12 cellular contexts compared by ENCODE assay signal in genomic region chr3:116517308-116517707, GRCh38.
A peak's percentile ranks its signal among the peaks of the same experiment; 100 is the strongest.
DNase-seq lines count a peak whose midpoint lies in the region; ATAC-seq and TF ChIP-seq lines count a peak whose summit lies in the region.
"Had no signal": no experiment of that assay in that cellular context is flagged by ENCODE, and none has a peak within 500 bp of the region (broad histone marks: within the 10 kb centered on the region; RNA-seq: fewer than 3 reads in every experiment).

No MANE protein-coding gene starts in this region.

- ATAC-seq in activated CD8-positive, alpha-beta T cell treated with anti-CD3 and anti-CD28 coated beads for 36 hours: no peak
- ATAC-seq in activated CD8-positive, alpha-beta T cell treated with anti-CD3 and anti-CD28 coated beads, Interleukin-2, amount 10 ng/mL, durations not matched to agents 7 days and 5 days: no peak
- ATAC-seq in left cardiac atrium: no peak
- ATAC-seq: psoas muscle had no signal

- H3K4me3 Mint-ChIP-seq in activated CD8-positive, alpha-beta T cell treated with anti-CD3 and anti-CD28 coated beads for 36 hours: no peak overlapping the region
- no peak overlapping the region for H3K4me3 Mint-ChIP-seq in activated CD8-positive, alpha-beta T cell treated with anti-CD3 and anti-CD28 coated beads, Interleukin-2, amount 10 ng/mL, durations not matched to agents 7 days and 5 days
- H3K4me3 Mint-ChIP-seq: CD4-positive, CD25-positive, alpha-beta regulatory T cell had no signal

- CTCF ChIA-PET in activated CD8-positive, alpha-beta T cell treated with anti-CD3 and anti-CD28 coated beads for 36 hours (lab: Charles Lee): interaction anchor here (1.5 kb wide), 1 partner anchor 11 kb away, joined by 6 read pairs; no protein-coding TSS in a partner anchor
- CTCF ChIA-PET in activated CD8-positive, alpha-beta T cell treated with anti-CD3 and anti-CD28 coated beads, Interleukin-2, amount 10 ng/mL, durations not matched to agents 7 days and 5 days (lab: Charles Lee): no interaction called here

- H3K27me3 Mint-ChIP-seq in activated CD8-positive, alpha-beta T cell treated with anti-CD3 and anti-CD28 coated beads for 36 hours: no peaks in the 10 kb centered on the region
- no peaks in the 10 kb centered on the region for H3K27me3 Mint-ChIP-seq in activated CD8-positive, alpha-beta T cell treated with anti-CD3 and anti-CD28 coated beads, Interleukin-2, amount 10 ng/mL, durations not matched to agents 7 days and 5 days (ENCODE audit: low read depth)
- H3K27me3 Mint-ChIP-seq: CD4-positive, CD25-positive, alpha-beta regulatory T cell had no signal

- peak; percentile 13 for TF ChIP-seq CTCF in activated CD8-positive, alpha-beta T cell treated with anti-CD3 and anti-CD28 coated beads for 36 hours (IDR thresholded peaks at IDR 0.05)
- peak; percentile 22 for TF ChIP-seq CTCF in MM.1S (IDR thresholded peaks at IDR 0.05; ENCODE audit: low read length)
- TF ChIP-seq CTCF in choroid plexus epithelial cell (conservative IDR thresholded peaks at IDR 0.05; ENCODE audit: low read depth, low read length): no peak

- no peak overlapping the region for H3K4me2 ChIP-seq in MM.1S (ENCODE audit: low read depth, low read length)

- H3K9ac ChIP-seq in MM.1S (ENCODE audit: low read length): no peak overlapping the region

- no peak for DNase-seq in activated CD8-positive, alpha-beta T cell treated with anti-CD3 and anti-CD28 coated beads for 36 hours
- no peak for DNase-seq in activated CD8-positive, alpha-beta T cell treated with anti-CD3 and anti-CD28 coated beads, Interleukin-2, amount 10 ng/mL, durations not matched to agents 7 days and 5 days
- DNase-seq in MM.1S (peak; percentile 27), choroid plexus epithelial cell (ENCODE audit: low read depth) (peak; percentile 4), NCI-H2227 (lab: John Stamatoyannopoulos, UW; ENCODE audit: unreplicated experiment) (no peak), left cardiac atrium (no peak), NCI-H187 treated with DMSO at 0.1 percent for 48 hours (lab: John Stamatoyannopoulos, UW) (no peak)
- no peak for DNase-seq in activated T-cell treated with anti-CD3 and anti-CD28 coated beads, Interleukin-2, amount 50 U/mL, for 48 hours
- DNase-seq: activated CD4-positive, alpha-beta T cell treated with anti-CD3 and anti-CD28 coated beads, Interleukin-2, amount 50 U/mL, for 1 hour; CD4-positive, CD25-positive, alpha-beta regulatory T cell; psoas muscle; stimulated activated CD8-positive, alpha-beta memory T cell treated with anti-CD3 and anti-CD28 coated beads, Interleukin-4, amount 100 ng/mL, for 48 hours had no signal

- H3K27ac ChIP-seq in MM.1S (ENCODE audit: low read length): no peak overlapping the region
- H3K27ac ChIP-seq: psoas muscle had no signal

- H4K20me1 ChIP-seq in MM.1S (ENCODE audit: insufficient read depth, low read length): no peaks in the 10 kb centered on the region

- H3K27ac Mint-ChIP-seq in activated CD8-positive, alpha-beta T cell treated with anti-CD3 and anti-CD28 coated beads for 36 hours: no peak overlapping the region
- no peak overlapping the region for H3K27ac Mint-ChIP-seq in activated CD8-positive, alpha-beta T cell treated with anti-CD3 and anti-CD28 coated beads, Interleukin-2, amount 10 ng/mL, durations not matched to agents 7 days and 5 days
- H3K27ac Mint-ChIP-seq: CD4-positive, CD25-positive, alpha-beta regulatory T cell had no signal

- H3K9me3 Mint-ChIP-seq in activated CD8-positive, alpha-beta T cell treated with anti-CD3 and anti-CD28 coated beads for 36 hours: peaks cover 7% of the 10 kb centered on the region
- peaks cover 9% of the 10 kb centered on the region for H3K9me3 Mint-ChIP-seq in activated CD8-positive, alpha-beta T cell treated with anti-CD3 and anti-CD28 coated beads, Interleukin-2, amount 10 ng/mL, durations not matched to agents 7 days and 5 days (ENCODE audit: insufficient read depth)

- no peaks in the 10 kb centered on the region for H3K79me2 ChIP-seq in MM.1S (ENCODE audit: low read length)

- H3K27me3 ChIP-seq in MM.1S (replicated peaks; ENCODE audit: insufficient read depth, low read length): no peaks in the 10 kb centered on the region

- H3K9me3 ChIP-seq in MM.1S (replicated peaks; ENCODE audit: insufficient read depth, low read length): no peaks in the 10 kb centered on the region
- H3K9me3 ChIP-seq: psoas muscle had no signal

- H3K4me3 ChIP-seq in MM.1S (ENCODE audit: low read length) (no peak overlapping the region), choroid plexus epithelial cell (ENCODE audit: low read depth, low read length) (no peak overlapping the region)
- H3K4me3 ChIP-seq: psoas muscle had no signal

- intact Hi-C loops in activated CD8-positive, alpha-beta T cell treated with anti-CD3 and anti-CD28 coated beads for 36 hours (cut with micrococcal nuclease): no loop called here
- intact Hi-C loops in left cardiac atrium (cut with DNase I): no loop called here

- H2AFZ ChIP-seq in MM.1S (ENCODE audit: low read length): no peak overlapping the region

- H3K36me3 Mint-ChIP-seq in activated CD8-positive, alpha-beta T cell treated with anti-CD3 and anti-CD28 coated beads for 36 hours (ENCODE audit: low read depth): no peaks in the 10 kb centered on the region
- no peaks in the 10 kb centered on the region for H3K36me3 Mint-ChIP-seq in activated CD8-positive, alpha-beta T cell treated with anti-CD3 and anti-CD28 coated beads, Interleukin-2, amount 10 ng/mL, durations not matched to agents 7 days and 5 days (ENCODE audit: low read depth)
- H3K36me3 Mint-ChIP-seq: CD4-positive, CD25-positive, alpha-beta regulatory T cell had no signal

- H3K4me1 ChIP-seq in MM.1S (ENCODE audit: low read length): no peaks in the 10 kb centered on the region
- H3K4me1 ChIP-seq: psoas muscle had no signal

- H3F3A ChIP-seq in MM.1S (ENCODE audit: insufficient read depth, low read length): no peaks in the 10 kb centered on the region

- no peaks in the 10 kb centered on the region for H3K9me2 ChIP-seq in MM.1S (replicated peaks; ENCODE audit: insufficient read depth, low read length)

- POLR2A ChIA-PET in activated CD8-positive, alpha-beta T cell treated with anti-CD3 and anti-CD28 coated beads for 36 hours (lab: Charles Lee): no interaction called here
- POLR2A ChIA-PET in activated CD8-positive, alpha-beta T cell treated with anti-CD3 and anti-CD28 coated beads, Interleukin-2, amount 10 ng/mL, durations not matched to agents 7 days and 5 days (lab: Charles Lee): no interaction called here

- H3K4me1 Mint-ChIP-seq in activated CD8-positive, alpha-beta T cell treated with anti-CD3 and anti-CD28 coated beads for 36 hours (ENCODE audit: low read depth): no peaks in the 10 kb centered on the region
- no peaks in the 10 kb centered on the region for H3K4me1 Mint-ChIP-seq in activated CD8-positive, alpha-beta T cell treated with anti-CD3 and anti-CD28 coated beads, Interleukin-2, amount 10 ng/mL, durations not matched to agents 7 days and 5 days (ENCODE audit: low read depth)
- H3K4me1 Mint-ChIP-seq: CD4-positive, CD25-positive, alpha-beta regulatory T cell had no signal

- H3K36me3 ChIP-seq in MM.1S (replicated peaks; ENCODE audit: insufficient read depth, low read length): no peaks in the 10 kb centered on the region

Comparison
In these comparisons a context has a peak if more than half of its experiments do, and no peak if none do; other contexts are left out.
1. DNase-seq: peak in MM.1S (single experiment) and choroid plexus epithelial cell (single experiment); none in activated CD8-positive, alpha-beta T cell treated with anti-CD3 and anti-CD28 coated beads for 36 hours (single experiment), activated CD8-positive, alpha-beta T cell treated with anti-CD3 and anti-CD28 coated beads, Interleukin-2, amount 10 ng/mL, durations not matched to agents 7 days and 5 days (single experiment), activated T-cell treated with anti-CD3 and anti-CD28 coated beads, Interleukin-2, amount 50 U/mL, for 48 hours (0 of 2), NCI-H2227 (single experiment), left cardiac atrium (single experiment) and NCI-H187 treated with DMSO at 0.1 percent for 48 hours (single experiment).